In the genomic region with DNA sequence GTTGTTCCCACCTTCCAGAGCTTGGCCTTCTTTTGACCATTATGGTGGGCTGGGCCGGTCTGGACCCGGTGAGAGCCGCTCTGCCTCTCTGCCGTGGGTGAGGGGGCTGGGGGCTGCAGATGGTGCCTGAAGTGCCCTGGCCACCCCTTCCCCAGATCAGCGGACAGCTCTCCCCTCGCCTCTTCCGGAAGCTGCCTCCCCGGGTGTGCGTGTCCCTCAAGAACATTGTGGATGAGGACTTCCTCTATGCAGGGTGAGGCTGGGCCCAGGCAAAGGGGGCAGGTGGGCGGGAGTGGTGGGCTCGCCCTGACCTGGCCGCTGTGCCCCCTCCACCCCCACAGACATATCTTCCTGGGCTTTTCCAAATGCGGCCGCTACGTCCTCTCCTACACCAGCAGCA, we compare ENCODE assay signal across 2 cellular contexts.
TF ChIP-seq lines count a peak whose summit lies in the region.

No MANE protein-coding gene starts in this region.

TF ChIP-seq in IMR-90, 13 proteins besides CTCF, POLR2A, EP300 and RAD21:
- TF ChIP-seq RFX5 (IDR thresholded peaks at IDR 0.05; ENCODE audit: low read depth, low read length) (no peak), RCOR1 (IDR thresholded peaks at IDR 0.05; ENCODE audit: insufficient replicate concordance, low read length) (no peak), SMC3 (IDR thresholded peaks at IDR 0.05; ENCODE audit: low read depth, low read length) (no peak), CHD1 (IDR thresholded peaks at IDR 0.05; ENCODE audit: low read depth, low read length) (no peak), NFE2L2 (IDR thresholded peaks at IDR 0.05; ENCODE audit: low read depth, low read length) (no peak), MAFK (IDR thresholded peaks at IDR 0.05; ENCODE audit: low read depth, low read length) (no peak), FOS (IDR thresholded peaks at IDR 0.05; ENCODE audit: low read depth, low read length) (no peak), MAZ (IDR thresholded peaks at IDR 0.05; ENCODE audit: borderline replicate concordance, low read depth, low read length) (no peak), MXI1 (IDR thresholded peaks at IDR 0.05; ENCODE audit: borderline replicate concordance, low read depth, low read length) (no peak), BHLHE40 (IDR thresholded peaks at IDR 0.05; ENCODE audit: low read depth, low read length) (no peak), CEBPB (IDR thresholded peaks at IDR 0.05; ENCODE audit: low read depth, low read length) (no peak)
- TF ChIP-seq, protein P1, sequence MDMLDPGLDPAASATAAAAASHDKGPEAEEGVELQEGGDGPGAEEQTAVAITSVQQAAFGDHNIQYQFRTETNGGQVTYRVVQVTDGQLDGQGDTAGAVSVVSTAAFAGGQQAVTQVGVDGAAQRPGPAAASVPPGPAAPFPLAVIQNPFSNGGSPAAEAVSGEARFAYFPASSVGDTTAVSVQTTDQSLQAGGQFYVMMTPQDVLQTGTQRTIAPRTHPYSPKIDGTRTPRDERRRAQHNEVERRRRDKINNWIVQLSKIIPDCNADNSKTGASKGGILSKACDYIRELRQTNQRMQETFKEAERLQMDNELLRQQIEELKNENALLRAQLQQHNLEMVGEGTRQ (IDR thresholded peaks at IDR 0.05; ENCODE audit: low read depth, low read length), result no peak
- TF ChIP-seq, protein P2, sequence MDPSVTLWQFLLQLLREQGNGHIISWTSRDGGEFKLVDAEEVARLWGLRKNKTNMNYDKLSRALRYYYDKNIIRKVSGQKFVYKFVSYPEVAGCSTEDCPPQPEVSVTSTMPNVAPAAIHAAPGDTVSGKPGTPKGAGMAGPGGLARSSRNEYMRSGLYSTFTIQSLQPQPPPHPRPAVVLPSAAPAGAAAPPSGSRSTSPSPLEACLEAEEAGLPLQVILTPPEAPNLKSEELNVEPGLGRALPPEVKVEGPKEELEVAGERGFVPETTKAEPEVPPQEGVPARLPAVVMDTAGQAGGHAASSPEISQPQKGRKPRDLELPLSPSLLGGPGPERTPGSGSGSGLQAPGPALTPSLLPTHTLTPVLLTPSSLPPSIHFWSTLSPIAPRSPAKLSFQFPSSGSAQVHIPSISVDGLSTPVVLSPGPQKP (IDR thresholded peaks at IDR 0.05; ENCODE audit: borderline replicate concordance, low read depth, low read length), result no peak
TF ChIP-seq in IMR-90: peak in this region for 0.

TF ChIP-seq in GM12878, 131 proteins besides CTCF, POLR2A, EP300 and RAD21:
- TF ChIP-seq RFX5 (IDR thresholded peaks at IDR 0.05; ENCODE audit: low read depth, low read length) (no peak), CBX5 (IDR thresholded peaks at IDR 0.05; ENCODE audit: low read depth) (no peak), SREBF1 (IDR thresholded peaks at IDR 0.05; ENCODE audit: low read length) (no peak), MEF2A (IDR thresholded peaks at IDR 0.05; ENCODE audit: insufficient read depth, low read depth, low read length) (no peak), BCL11A (IDR thresholded peaks at IDR 0.05; ENCODE audit: low read depth, low read length) (no peak), GATAD2B (conservative IDR thresholded peaks at IDR 0.05; ENCODE audit: low read depth) (no peak)
- TF ChIP-seq, protein P3, sequence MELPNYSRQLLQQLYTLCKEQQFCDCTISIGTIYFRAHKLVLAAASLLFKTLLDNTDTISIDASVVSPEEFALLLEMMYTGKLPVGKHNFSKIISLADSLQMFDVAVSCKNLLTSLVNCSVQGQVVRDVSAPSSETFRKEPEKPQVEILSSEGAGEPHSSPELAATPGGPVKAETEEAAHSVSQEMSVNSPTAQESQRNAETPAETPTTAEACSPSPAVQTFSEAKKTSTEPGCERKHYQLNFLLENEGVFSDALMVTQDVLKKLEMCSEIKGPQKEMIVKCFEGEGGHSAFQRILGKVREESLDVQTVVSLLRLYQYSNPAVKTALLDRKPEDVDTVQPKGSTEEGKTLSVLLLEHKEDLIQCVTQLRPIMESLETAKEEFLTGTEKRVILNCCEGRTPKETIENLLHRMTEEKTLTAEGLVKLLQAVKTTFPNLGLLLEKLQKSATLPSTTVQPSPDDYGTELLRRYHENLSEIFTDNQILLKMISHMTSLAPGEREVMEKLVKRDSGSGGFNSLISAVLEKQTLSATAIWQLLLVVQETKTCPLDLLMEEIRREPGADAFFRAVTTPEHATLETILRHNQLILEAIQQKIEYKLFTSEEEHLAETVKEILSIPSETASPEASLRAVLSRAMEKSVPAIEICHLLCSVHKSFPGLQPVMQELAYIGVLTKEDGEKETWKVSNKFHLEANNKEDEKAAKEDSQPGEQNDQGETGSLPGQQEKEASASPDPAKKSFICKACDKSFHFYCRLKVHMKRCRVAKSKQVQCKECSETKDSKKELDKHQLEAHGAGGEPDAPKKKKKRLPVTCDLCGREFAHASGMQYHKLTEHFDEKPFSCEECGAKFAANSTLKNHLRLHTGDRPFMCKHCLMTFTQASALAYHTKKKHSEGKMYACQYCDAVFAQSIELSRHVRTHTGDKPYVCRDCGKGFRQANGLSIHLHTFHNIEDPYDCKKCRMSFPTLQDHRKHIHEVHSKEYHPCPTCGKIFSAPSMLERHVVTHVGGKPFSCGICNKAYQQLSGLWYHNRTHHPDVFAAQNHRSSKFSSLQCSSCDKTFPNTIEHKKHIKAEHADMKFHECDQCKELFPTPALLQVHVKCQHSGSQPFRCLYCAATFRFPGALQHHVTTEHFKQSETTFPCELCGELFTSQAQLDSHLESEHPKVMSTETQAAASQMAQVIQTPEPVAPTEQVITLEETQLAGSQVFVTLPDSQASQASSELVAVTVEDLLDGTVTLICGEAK (IDR thresholded peaks at IDR 0.05; ENCODE audit: borderline replicate concordance), result no peak
- TF ChIP-seq, protein P4, sequence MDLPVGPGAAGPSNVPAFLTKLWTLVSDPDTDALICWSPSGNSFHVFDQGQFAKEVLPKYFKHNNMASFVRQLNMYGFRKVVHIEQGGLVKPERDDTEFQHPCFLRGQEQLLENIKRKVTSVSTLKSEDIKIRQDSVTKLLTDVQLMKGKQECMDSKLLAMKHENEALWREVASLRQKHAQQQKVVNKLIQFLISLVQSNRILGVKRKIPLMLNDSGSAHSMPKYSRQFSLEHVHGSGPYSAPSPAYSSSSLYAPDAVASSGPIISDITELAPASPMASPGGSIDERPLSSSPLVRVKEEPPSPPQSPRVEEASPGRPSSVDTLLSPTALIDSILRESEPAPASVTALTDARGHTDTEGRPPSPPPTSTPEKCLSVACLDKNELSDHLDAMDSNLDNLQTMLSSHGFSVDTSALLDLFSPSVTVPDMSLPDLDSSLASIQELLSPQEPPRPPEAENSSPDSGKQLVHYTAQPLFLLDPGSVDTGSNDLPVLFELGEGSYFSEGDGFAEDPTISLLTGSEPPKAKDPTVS (IDR thresholded peaks at IDR 0.05; ENCODE audit: low read depth, low read length), result no peak
- TF ChIP-seq, protein P5, sequence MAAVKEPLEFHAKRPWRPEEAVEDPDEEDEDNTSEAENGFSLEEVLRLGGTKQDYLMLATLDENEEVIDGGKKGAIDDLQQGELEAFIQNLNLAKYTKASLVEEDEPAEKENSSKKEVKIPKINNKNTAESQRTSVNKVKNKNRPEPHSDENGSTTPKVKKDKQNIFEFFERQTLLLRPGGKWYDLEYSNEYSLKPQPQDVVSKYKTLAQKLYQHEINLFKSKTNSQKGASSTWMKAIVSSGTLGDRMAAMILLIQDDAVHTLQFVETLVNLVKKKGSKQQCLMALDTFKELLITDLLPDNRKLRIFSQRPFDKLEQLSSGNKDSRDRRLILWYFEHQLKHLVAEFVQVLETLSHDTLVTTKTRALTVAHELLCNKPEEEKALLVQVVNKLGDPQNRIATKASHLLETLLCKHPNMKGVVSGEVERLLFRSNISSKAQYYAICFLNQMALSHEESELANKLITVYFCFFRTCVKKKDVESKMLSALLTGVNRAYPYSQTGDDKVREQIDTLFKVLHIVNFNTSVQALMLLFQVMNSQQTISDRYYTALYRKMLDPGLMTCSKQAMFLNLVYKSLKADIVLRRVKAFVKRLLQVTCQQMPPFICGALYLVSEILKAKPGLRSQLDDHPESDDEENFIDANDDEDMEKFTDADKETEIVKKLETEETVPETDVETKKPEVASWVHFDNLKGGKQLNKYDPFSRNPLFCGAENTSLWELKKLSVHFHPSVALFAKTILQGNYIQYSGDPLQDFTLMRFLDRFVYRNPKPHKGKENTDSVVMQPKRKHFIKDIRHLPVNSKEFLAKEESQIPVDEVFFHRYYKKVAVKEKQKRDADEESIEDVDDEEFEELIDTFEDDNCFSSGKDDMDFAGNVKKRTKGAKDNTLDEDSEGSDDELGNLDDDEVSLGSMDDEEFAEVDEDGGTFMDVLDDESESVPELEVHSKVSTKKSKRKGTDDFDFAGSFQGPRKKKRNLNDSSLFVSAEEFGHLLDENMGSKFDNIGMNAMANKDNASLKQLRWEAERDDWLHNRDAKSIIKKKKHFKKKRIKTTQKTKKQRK (IDR thresholded peaks at IDR 0.05; ENCODE audit: low read depth, low read length), result no peak
- TF ChIP-seq, protein P6, sequence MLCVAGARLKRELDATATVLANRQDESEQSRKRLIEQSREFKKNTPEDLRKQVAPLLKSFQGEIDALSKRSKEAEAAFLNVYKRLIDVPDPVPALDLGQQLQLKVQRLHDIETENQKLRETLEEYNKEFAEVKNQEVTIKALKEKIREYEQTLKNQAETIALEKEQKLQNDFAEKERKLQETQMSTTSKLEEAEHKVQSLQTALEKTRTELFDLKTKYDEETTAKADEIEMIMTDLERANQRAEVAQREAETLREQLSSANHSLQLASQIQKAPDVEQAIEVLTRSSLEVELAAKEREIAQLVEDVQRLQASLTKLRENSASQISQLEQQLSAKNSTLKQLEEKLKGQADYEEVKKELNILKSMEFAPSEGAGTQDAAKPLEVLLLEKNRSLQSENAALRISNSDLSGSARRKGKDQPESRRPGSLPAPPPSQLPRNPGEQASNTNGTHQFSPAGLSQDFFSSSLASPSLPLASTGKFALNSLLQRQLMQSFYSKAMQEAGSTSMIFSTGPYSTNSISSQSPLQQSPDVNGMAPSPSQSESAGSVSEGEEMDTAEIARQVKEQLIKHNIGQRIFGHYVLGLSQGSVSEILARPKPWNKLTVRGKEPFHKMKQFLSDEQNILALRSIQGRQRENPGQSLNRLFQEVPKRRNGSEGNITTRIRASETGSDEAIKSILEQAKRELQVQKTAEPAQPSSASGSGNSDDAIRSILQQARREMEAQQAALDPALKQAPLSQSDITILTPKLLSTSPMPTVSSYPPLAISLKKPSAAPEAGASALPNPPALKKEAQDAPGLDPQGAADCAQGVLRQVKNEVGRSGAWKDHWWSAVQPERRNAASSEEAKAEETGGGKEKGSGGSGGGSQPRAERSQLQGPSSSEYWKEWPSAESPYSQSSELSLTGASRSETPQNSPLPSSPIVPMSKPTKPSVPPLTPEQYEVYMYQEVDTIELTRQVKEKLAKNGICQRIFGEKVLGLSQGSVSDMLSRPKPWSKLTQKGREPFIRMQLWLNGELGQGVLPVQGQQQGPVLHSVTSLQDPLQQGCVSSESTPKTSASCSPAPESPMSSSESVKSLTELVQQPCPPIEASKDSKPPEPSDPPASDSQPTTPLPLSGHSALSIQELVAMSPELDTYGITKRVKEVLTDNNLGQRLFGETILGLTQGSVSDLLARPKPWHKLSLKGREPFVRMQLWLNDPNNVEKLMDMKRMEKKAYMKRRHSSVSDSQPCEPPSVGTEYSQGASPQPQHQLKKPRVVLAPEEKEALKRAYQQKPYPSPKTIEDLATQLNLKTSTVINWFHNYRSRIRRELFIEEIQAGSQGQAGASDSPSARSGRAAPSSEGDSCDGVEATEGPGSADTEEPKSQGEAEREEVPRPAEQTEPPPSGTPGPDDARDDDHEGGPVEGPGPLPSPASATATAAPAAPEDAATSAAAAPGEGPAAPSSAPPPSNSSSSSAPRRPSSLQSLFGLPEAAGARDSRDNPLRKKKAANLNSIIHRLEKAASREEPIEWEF (IDR thresholded peaks at IDR 0.05; ENCODE audit: insufficient replicate concordance, low read depth, low read length), result no peak
